10 cellular contexts compared by ENCODE assay signal in the genomic region with DNA sequence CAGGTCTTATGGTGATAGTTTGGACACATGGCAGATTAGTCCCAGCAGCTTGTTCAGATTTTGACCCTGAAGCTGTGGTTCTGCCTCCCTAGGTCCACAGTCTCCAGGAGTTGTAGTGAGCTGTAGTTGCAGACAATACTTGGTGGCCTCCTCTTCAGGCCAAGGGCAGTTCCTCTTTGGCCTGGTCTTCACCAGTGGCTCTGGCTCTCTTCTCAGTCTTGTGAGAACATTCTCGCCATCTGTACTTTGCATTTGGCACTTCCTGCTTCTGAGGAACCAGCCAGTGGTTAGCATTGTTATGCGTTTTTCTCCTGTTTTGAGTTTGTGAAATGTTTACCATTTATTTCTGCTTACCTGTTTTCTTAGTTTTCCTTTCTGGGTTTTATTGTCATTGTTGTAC. TPM values are rescaled to one million over a fixed set of nuclear protein-coding genes. Genes with fewer than 3 reads are reported as not detected.
DNase-seq lines count a peak whose midpoint lies in the region; ATAC-seq and TF ChIP-seq lines count a peak whose summit lies in the region.
"Had no signal": no experiment of that assay in that cellular context is flagged by ENCODE, and none has a peak within 500 bp of the region (broad histone marks: within the 10 kb centered on the region; RNA-seq: fewer than 3 reads in every experiment).

No MANE protein-coding gene starts in this region.

- no peak overlapping the region for H2BK12ac ChIP-seq in neuronal stem cell (ENCODE audit: low read length)

- H3K36me3 Mint-ChIP-seq in natural killer cell = no peaks in the 10 kb centered on the region

- H3K36me3 ChIP-seq in OCI-LY3 (replicated peaks; ENCODE audit: low read depth, low read length) = no peaks in the 10 kb centered on the region
- no peaks in the 10 kb centered on the region for H3K36me3 ChIP-seq in HAP-1 (replicated peaks)
- H3K36me3 ChIP-seq in neuronal stem cell (replicated peaks in 1 of 2; ENCODE audit: control insufficient read depth in 2 of 2, insufficient read depth in 2 of 2, low read length in 2 of 2) = peaks cover 0 to 19% of the 10 kb centered on the region in 2 donors
- no peaks in the 10 kb centered on the region for H3K36me3 ChIP-seq in gastrocnemius medialis
- H3K36me3 ChIP-seq: tibial nerve had no signal

- H4K8ac ChIP-seq in neuronal stem cell (ENCODE audit: low read depth, low read length) = no peak overlapping the region

- peak overlapping the region; percentile 3 to 86 for H3K27ac Mint-ChIP-seq in natural killer cell

- ATAC-seq in GM19025 (IDR thresholded peaks at IDR 0.05; ENCODE audit: low read depth, unreplicated experiment) = peak; percentile 87
- ATAC-seq in HG02798 (IDR thresholded peaks at IDR 0.05; ENCODE audit: poor library complexity, unreplicated experiment) = peak; percentile 83
- peak; percentile 41 to 59 (median 46) for ATAC-seq in natural killer cell
- ATAC-seq in gastrocnemius medialis = no peak

- no peak overlapping the region for H2BK120ac ChIP-seq in neuronal stem cell (ENCODE audit: low read depth, low read length)

- H3K27me3 ChIP-seq in OCI-LY3 (ENCODE audit: low read depth, low read length) (no peaks in the 10 kb centered on the region), HAP-1 (ENCODE audit: low read depth) (no peaks in the 10 kb centered on the region), neuronal stem cell (ENCODE audit: control insufficient read depth in 3 of 3, insufficient read depth in 3 of 3, low read depth in 1 of 3, low read length in 3 of 3) (no peaks in the 10 kb centered on the region), gastrocnemius medialis (no peaks in the 10 kb centered on the region)
- H3K27me3 ChIP-seq: tibial nerve had no signal

- H4K20me1 ChIP-seq in OCI-LY3 (ENCODE audit: insufficient read depth, low read length) = no peaks in the 10 kb centered on the region

- no peak overlapping the region for H3K4ac ChIP-seq in neuronal stem cell (ENCODE audit: low read length)

- TF ChIP-seq POLR2A in gastrocnemius medialis (IDR thresholded peaks at IDR 0.05) = no peak

- no peak overlapping the region for H3K4me3 ChIP-seq in OCI-LY3 (ENCODE audit: low read length)
- H3K4me3 ChIP-seq in HAP-1 = no peak overlapping the region
- no peak overlapping the region for H3K4me3 ChIP-seq in neuronal stem cell (ENCODE audit: low read length in 2 of 2)
- no peak overlapping the region for H3K4me3 ChIP-seq in gastrocnemius medialis
- H3K4me3 ChIP-seq: tibial nerve had no signal

- no peaks in the 10 kb centered on the region for H3K79me1 ChIP-seq in neuronal stem cell (ENCODE audit: low read depth, low read length)

- H3K23ac ChIP-seq in neuronal stem cell (ENCODE audit: low read depth, low read length, poor library complexity) = no peak overlapping the region

- H3K4me2 ChIP-seq in OCI-LY3 (ENCODE audit: low read length) (peak overlapping the region; percentile 38), neuronal stem cell (ENCODE audit: insufficient read depth, low read length, poor library complexity, severe bottlenecking) (no peak overlapping the region)

- H3K27me3 Mint-ChIP-seq in natural killer cell (ENCODE audit: low read depth in 2 of 2) = no peaks in the 10 kb centered on the region
- H3K27me3 Mint-ChIP-seq: naive B cell had no signal

- no peak overlapping the region for H2BK15ac ChIP-seq in neuronal stem cell (ENCODE audit: low read length)

- no peaks in the 10 kb centered on the region for H3K9me3 ChIP-seq in OCI-LY3 (ENCODE audit: insufficient read depth, low read length)
- no peaks in the 10 kb centered on the region for H3K9me3 ChIP-seq in HAP-1
- peaks cover 0 to 6% of the 10 kb centered on the region in 2 donors for H3K9me3 ChIP-seq in neuronal stem cell (replicated peaks in 1 of 2; ENCODE audit: control insufficient read depth in 2 of 2, insufficient read depth in 1 of 2, low read depth in 1 of 2, low read length in 2 of 2)
- no peaks in the 10 kb centered on the region for H3K9me3 ChIP-seq in gastrocnemius medialis
- H3K9me3 ChIP-seq: tibial nerve had no signal

- H4K91ac ChIP-seq in neuronal stem cell (ENCODE audit: low read depth, low read length, poor library complexity) = no peak overlapping the region

- no peak overlapping the region for H2AK5ac ChIP-seq in neuronal stem cell (ENCODE audit: low read depth, low read length)

- peaks cover 16 to 21% of the 10 kb centered on the region in 2 donors for H3K4me1 Mint-ChIP-seq in natural killer cell

- no peak overlapping the region for H3K18ac ChIP-seq in neuronal stem cell (ENCODE audit: low read length)

- H3K9ac ChIP-seq in OCI-LY3 (ENCODE audit: low read length) (no peak overlapping the region), neuronal stem cell (ENCODE audit: low read depth, low read length, poor library complexity) (no peak overlapping the region)

- no peak overlapping the region for H3K4me3 Mint-ChIP-seq in natural killer cell
- H3K4me3 Mint-ChIP-seq: naive B cell had no signal

- TF ChIP-seq CTCF in OCI-LY3 (IDR thresholded peaks at IDR 0.05; ENCODE audit: low read depth, low read length) (no peak), natural killer cell (IDR thresholded peaks at IDR 0.05) (no peak), gastrocnemius medialis (IDR thresholded peaks at IDR 0.05 in 4 of 5, conservative IDR thresholded peaks at IDR 0.05 in 1 of 5) (no peak)

- no peak overlapping the region for H3K14ac ChIP-seq in neuronal stem cell (ENCODE audit: low read length)

- WGBS in neuronal stem cell (ENCODE audit: extremely low coverage in 2 of 2, insufficient read length in 2 of 2, insufficient replicate concordance in 1 of 2), 2 donors = no CpG with 5 or more reads among the region's 2 CpGs

- no peak overlapping the region for H2BK5ac ChIP-seq in neuronal stem cell (ENCODE audit: low read length)

- in situ Hi-C loops in HAP-1 (cut with MboI; ENCODE audit: low sequenced_read_pairs) = no loop called here
- in situ Hi-C loops in gastrocnemius medialis (cut with MboI; ENCODE audit: low sequenced_read_pairs in 4 of 4) = no loop called here

- no peaks in the 10 kb centered on the region for H3K79me2 ChIP-seq in OCI-LY3 (ENCODE audit: low read length)

- H3K27ac ChIP-seq in OCI-LY3 (ENCODE audit: low read length) (no peak overlapping the region), neuronal stem cell (replicated peaks; ENCODE audit: low read length) (no peak overlapping the region), gastrocnemius medialis (no peak overlapping the region)
- H3K27ac ChIP-seq: tibial nerve had no signal

- H3K9me3 Mint-ChIP-seq in natural killer cell = no peaks in the 10 kb centered on the region

- peaks cover 33% of the 10 kb centered on the region for H3K4me1 ChIP-seq in OCI-LY3 (ENCODE audit: low read length)
- no peaks in the 10 kb centered on the region for H3K4me1 ChIP-seq in HAP-1
- H3K4me1 ChIP-seq in neuronal stem cell (ENCODE audit: control insufficient read depth in 2 of 2, insufficient read depth in 1 of 2, low read depth in 1 of 2, low read length in 2 of 2) = peaks cover 0 to 2% of the 10 kb centered on the region in 2 donors
- H3K4me1 ChIP-seq in gastrocnemius medialis = peaks cover 0 to 14% of the 10 kb centered on the region in 2 donors

- intact Hi-C loops in natural killer cell (cut with micrococcal nuclease) (no loop called here), gastrocnemius medialis (cut with DNase I; ENCODE audit: low total_unique reads) (no loop called here)

- DNase-seq in natural killer cell = no peak
- no peak for DNase-seq in HAP-1 (ENCODE audit: low spot score in 2 of 2)
- DNase-seq in neuronal stem cell (ENCODE audit: low spot score) = no peak
- DNase-seq in activated naive CD4-positive, alpha-beta T cell treated with Interleukin-2 at 50 U/mL for 16 hours = no peak
- no peak for DNase-seq in gastrocnemius medialis
- DNase-seq: naive B cell had no signal

- H2AFZ ChIP-seq in OCI-LY3 (ENCODE audit: low read depth, low read length) (peak overlapping the region; percentile 17; the same call in 1 of the 2 replicates), neuronal stem cell (ENCODE audit: low read length) (no peak overlapping the region)

RNA-seq across cellular contexts. Expression of a gene that starts 40.7 kb away (rescaled TPM):
- 10 to 100 TPM; 25.5 to 28.5 (median 28.2) TPM for total RNA-seq in natural killer cell
- 32.7 TPM for polyA plus RNA-seq in neuronal stem cell (2013, experiment 1 of 2)
- 35.4 TPM for polyA plus RNA-seq in neuronal stem cell (2013, experiment 2 of 2)
- total RNA-seq in gastrocnemius medialis = 10 to 100 TPM in 2 of 4 donors, 1 to 10 TPM in 2; 7.5 to 19.5 (median 10.8) TPM

Comparison
In these comparisons a context has a peak if more than half of its experiments do, and no peak if none do; other contexts are left out.
1. ATAC-seq: peak in GM19025 (single experiment), HG02798 (single experiment) and natural killer cell (3 of 3); none in gastrocnemius medialis (0 of 2).